17 cellular contexts compared by ENCODE assay signal in genomic region chr12:89571481-89572190, GRCh38. TPM values are rescaled to one million over a fixed set of nuclear protein-coding genes. Genes with fewer than 3 reads are reported as not detected.
A peak's percentile ranks its signal among the peaks of the same experiment; 100 is the strongest.
DNase-seq lines count a peak whose midpoint lies in the region; ATAC-seq and TF ChIP-seq lines count a peak whose summit lies in the region.
"Had no signal": no experiment of that assay in that cellular context is flagged by ENCODE, and none has a peak within 500 bp of the region (broad histone marks: within the 10 kb centered on the region; RNA-seq: fewer than 3 reads in every experiment).

No MANE protein-coding gene starts in this region.

- DNase-seq in A172 (ENCODE audit: low spot score) = peak; percentile 8
- peak; percentile 84 for DNase-seq in GM04504 (ENCODE audit: low read depth)
- peak; percentile 41 to 43 for DNase-seq in SJSA1 (ENCODE audit: low read depth in 1 of 2, low spot score in 2 of 2)
- DNase-seq in fibroblast of peridontal ligament (ENCODE audit: extremely low read depth) = peak; percentile 94
- DNase-seq in NCI-H510A treated with DMSO at 0.1 percent for 48 hours (lab: John Stamatoyannopoulos, UW) = no peak
- DNase-seq in cardiac septum (ENCODE audit: low spot score) = no peak
- no peak for DNase-seq in spleen
- DNase-seq in stimulated activated naive CD8-positive, alpha-beta T cell treated with anti-CD3 and anti-CD28 coated beads, Interleukin-15, Interleukin-2, amounts not matched to agents 100 U/mL and 50 U/mL, for 24 hours = no peak
- DNase-seq: activated CD4-positive, alpha-beta T cell treated with anti-CD3 and anti-CD28 coated beads, Interleukin-2, amount 10 ng/mL, durations not matched to agents 7 days and 5 days; activated T-cell treated with anti-CD3 and anti-CD28 coated beads, Interleukin-2, amount 50 U/mL, for 1 hour; COR-L47; effector CD4-positive, alpha-beta T cell; lower lobe of right lung; natural killer cell; NCI-H1694; stimulated activated naive CD8-positive, alpha-beta T cell treated with anti-CD3 and anti-CD28 coated beads, Interleukin-15, amount 100 ng/mL, for 72 hours had no signal

- H3K36me3 ChIP-seq in SJSA1 = no peaks in the 10 kb centered on the region
- no peaks in the 10 kb centered on the region for H3K36me3 ChIP-seq in spleen
- H3K36me3 ChIP-seq: lower lobe of right lung had no signal

- H3K4me1 ChIP-seq in SJSA1 (replicated peaks) = peaks cover 27% of the 10 kb centered on the region
- peaks cover 4 to 19% (median 11%) of the 10 kb centered on the region in 6 donors for H3K4me1 ChIP-seq in spleen

- intact Hi-C loops in cardiac septum (cut with DNase I) = no loop called here
- intact Hi-C loops in spleen (cut with DNase I; ENCODE audit: low total_unique reads) = no loop called here

- ATAC-seq in stimulated activated naive CD8-positive, alpha-beta T cell treated with anti-CD3 and anti-CD28 coated beads, Interleukin-15, Interleukin-2, amounts not matched to agents 100 U/mL and 50 U/mL, for 24 hours = no peak
- ATAC-seq: activated naive CD4-positive, alpha-beta T cell treated with anti-CD3 and anti-CD28 coated beads, Interleukin-2, amount 50 U/mL, for 72 hours; lower lobe of right lung; natural killer cell; stimulated activated naive CD8-positive, alpha-beta T cell treated with anti-CD3 and anti-CD28 coated beads, Interleukin-15, amount 100 ng/mL, for 72 hours had no signal

- H3K27ac ChIP-seq in SJSA1 = no peak overlapping the region
- no peak overlapping the region for H3K27ac ChIP-seq in spleen
- H3K27ac ChIP-seq: lower lobe of right lung had no signal

- WGBS in spleen, 5 donors = 86 to 96% (median 94%) methylated on average over 4 of the region's 4 CpGs

- TF ChIP-seq CTCF in spleen (IDR thresholded peaks at IDR 0.05 in 8 of 11, conservative IDR thresholded peaks at IDR 0.05 in 3 of 11) = no peak

- no peaks in the 10 kb centered on the region for H3K27me3 ChIP-seq in SJSA1 (replicated peaks)
- H3K27me3 ChIP-seq in spleen (replicated peaks in 1 of 7) = no peaks in the 10 kb centered on the region

- no peak overlapping the region for H3K4me3 ChIP-seq in SJSA1
- no peak overlapping the region for H3K4me3 ChIP-seq in spleen
- H3K4me3 ChIP-seq: lower lobe of right lung had no signal

- H3K9me3 ChIP-seq in SJSA1 (replicated peaks) = no peaks in the 10 kb centered on the region
- no peaks in the 10 kb centered on the region for H3K9me3 ChIP-seq in spleen
- H3K9me3 ChIP-seq: lower lobe of right lung had no signal

- TF ChIP-seq POLR2A in spleen (IDR thresholded peaks at IDR 0.05) = no peak

RNA-seq across cellular contexts. Expression of gene POC1B, which starts 45.8 kb away (rescaled TPM):
- 14.5 and 18.4 TPM in 2 replicates for total RNA-seq in A172 (2014; rRNA removed; shearing (Covaris generic))
- total RNA-seq in SJSA1 (2014; rRNA removed; shearing (Covaris generic)) = 35.1 and 39.4 TPM in 2 replicates
- total RNA-seq in cardiac septum (7.9 TPM), spleen (10 to 100 TPM; 25.9 to 47.3 (median 33.6) TPM)
- polyA plus RNA-seq in spleen = 10 to 100 TPM; 10.5 to 14.4 (median 12.1) TPM

RNA-seq across cellular contexts. Expression of gene GALNT4, which starts 47.0 kb away (rescaled TPM):
- total RNA-seq in A172 (2014; rRNA removed; shearing (Covaris generic)) = 8.0 and 8.1 TPM in 2 replicates
- total RNA-seq in SJSA1 (2014; rRNA removed; shearing (Covaris generic)) = 9.4 and 10.2 TPM in 2 replicates
- total RNA-seq in cardiac septum (2.0 TPM), spleen (10 to 100 TPM; 11.8 to 22.8 (median 15.2) TPM)
- polyA plus RNA-seq in spleen = 1 to 10 TPM; 2.5 to 3.1 (median 3.0) TPM

Comparison
In these comparisons a context has a peak if more than half of its experiments do, and no peak if none do; other contexts are left out.
1. DNase-seq: peak in A172 (single experiment), GM04504 (single experiment), SJSA1 (2 of 2) and fibroblast of peridontal ligament (single experiment); none in NCI-H510A treated with DMSO at 0.1 percent for 48 hours (single experiment), cardiac septum (single experiment), spleen (single experiment) and stimulated activated naive CD8-positive, alpha-beta T cell treated with anti-CD3 and anti-CD28 coated beads, Interleukin-15, Interleukin-2, amounts not matched to agents 100 U/mL and 50 U/mL, for 24 hours (single experiment).